Comparison of ENCODE assay signal across 10 cellular contexts in genomic region chr9:21381752-21382339, GRCh38. TPM values are rescaled to one million over a fixed set of nuclear protein-coding genes. Genes with fewer than 3 reads are reported as not detected.
DNase-seq lines count a peak whose midpoint lies in the region; ATAC-seq, FAIRE-seq and TF ChIP-seq lines count a peak whose summit lies in the region.
"Had no signal": no experiment of that assay in that cellular context is flagged by ENCODE, and none has a peak within 500 bp of the region (broad histone marks: within the 10 kb centered on the region; RNA-seq: fewer than 3 reads in every experiment).

No MANE protein-coding gene starts in this region.

- BruUV-seq in GM12878 (replicated peaks; lab: Mats Ljungman, UMichigan): no TSS peak

- DNase-seq in GM12892 (ENCODE audit: insufficient read length) (peak; percentile 18), GM12878 (ENCODE audit: low read depth, low spot score) (peak; percentile 94), spleen (no peak), neural progenitor cell (ENCODE audit: low spot score) (no peak)
- DNase-seq in stimulated activated CD4-positive, alpha-beta T cell treated with anti-CD3 and anti-CD28 coated beads, Interleukin-2, amount 100 ng/mL, for 24 hours: no peak
- no peak for DNase-seq in activated CD4-positive, alpha-beta T cell treated with anti-CD3 and anti-CD28 coated beads for 1 hour

- H3K27ac ChIP-seq in GM12878 (ENCODE audit: control insufficient read depth, insufficient read depth) (peak overlapping the region; percentile 69), spleen (peak overlapping the region in 1 of 8 donors; percentile 13), neural progenitor cell (no peak overlapping the region)

- CTCF ChIA-PET in GM12878 (lab: Yijun Ruan, JAX): interaction anchor here (0.6 to 7.2 kb wide), 8 partner anchors 12 to 187 kb away, joined by 3 to 111 read pairs (median 4); partner anchors contain the start of gene KLHL9

- H3K4me2 ChIP-seq in GM12878 (ENCODE audit: control insufficient read depth, insufficient read depth) (peak overlapping the region; percentile 79), neural progenitor cell (no peak overlapping the region)

- H3K36me3 Mint-ChIP-seq in neural progenitor cell: no peaks in the 10 kb centered on the region

- H3K4me3 Mint-ChIP-seq in neural progenitor cell: no peak overlapping the region

- no peaks in the 10 kb centered on the region for H3K27me3 Mint-ChIP-seq in neural progenitor cell (ENCODE audit: insufficient read depth, low read depth)

- H3K9ac ChIP-seq in GM12878 (ENCODE audit: control insufficient read depth, insufficient read depth, low read length) (peak overlapping the region; percentile 42), neural progenitor cell (no peak overlapping the region)

- FAIRE-seq in GM12892 (lab: Jason Lieb, UNC) (no peak), GM12878 (lab: Jason Lieb, UNC) (peak; percentile 84)
- FAIRE-seq: endothelial cell of umbilical vein had no signal

- peaks cover 22% of the 10 kb centered on the region for H3K4me1 ChIP-seq in GM12878 (ENCODE audit: control insufficient read depth, insufficient read depth, low read length)
- H3K4me1 ChIP-seq in spleen: peaks cover 0 to 35% (median 26%) of the 10 kb centered on the region in 6 donors
- no peaks in the 10 kb centered on the region for H3K4me1 ChIP-seq in neural progenitor cell

- H4K20me1 ChIP-seq in GM12878 (ENCODE audit: control insufficient read depth, insufficient read depth) (no peaks in the 10 kb centered on the region), neural progenitor cell (ENCODE audit: low read depth) (no peaks in the 10 kb centered on the region)

- no peaks in the 10 kb centered on the region for H3K36me3 ChIP-seq in GM12878 (ENCODE audit: control insufficient read depth in 2 of 2, insufficient read depth in 2 of 2, low read length in 1 of 2)
- no peaks in the 10 kb centered on the region for H3K36me3 ChIP-seq in spleen
- H3K36me3 ChIP-seq in neural progenitor cell: no peaks in the 10 kb centered on the region

- TF ChIP-seq EP300 in GM12878 (IDR thresholded peaks at IDR 0.05; ENCODE audit: borderline replicate concordance in 1 of 2, control insufficient read depth in 1 of 2, low read depth in 2 of 2, low read length in 2 of 2): peak; percentile 92 to 93

- no peaks in the 10 kb centered on the region for H3K9me3 Mint-ChIP-seq in neural progenitor cell

- ATAC-seq in GM21515 (IDR thresholded peaks at IDR 0.05; ENCODE audit: unreplicated experiment) (peak; percentile 99), HG03571 (IDR thresholded peaks at IDR 0.05; ENCODE audit: unreplicated experiment) (peak; percentile 97), GM12878 (peak; percentile 92)

- H2AFZ ChIP-seq in GM12878 (ENCODE audit: control insufficient read depth, low read depth, low read length): peak overlapping the region; percentile 73
- H2AFZ ChIP-seq in neural progenitor cell (replicated peaks): no peak overlapping the region

- in situ Hi-C loops in GM12878 (cut with MboI): no loop called here

- TF ChIP-seq CTCF in GM12878 (IDR thresholded peaks at IDR 0.05 in 2 of 3, conservative IDR thresholded peaks at IDR 0.05 in 1 of 3; ENCODE audit: control insufficient read depth in 2 of 3, extremely low read depth in 1 of 3, insufficient read depth in 1 of 3, low read depth in 3 of 3, low read length in 3 of 3): no peak
- TF ChIP-seq CTCF in spleen (IDR thresholded peaks at IDR 0.05 in 8 of 11, conservative IDR thresholded peaks at IDR 0.05 in 3 of 11): no peak
- no peak for TF ChIP-seq CTCF in neural progenitor cell (IDR thresholded peaks at IDR 0.05)

- TF ChIP-seq POLR2A in GM12892 (IDR thresholded peaks at IDR 0.05; ENCODE audit: low read depth, low read length): no peak
- no peak for TF ChIP-seq POLR2A in GM12878 (IDR thresholded peaks at IDR 0.05; ENCODE audit: low read depth, low read length)
- TF ChIP-seq POLR2A in spleen (IDR thresholded peaks at IDR 0.05): no peak

- 0% methylated on average over 3 of the region's 3 CpGs for WGBS in GM12878 (ENCODE audit: insufficient coverage, insufficient replicate concordance, low lambda C conversion rate, missing lambda C conversion rate)
- 28 to 44% (median 39%) methylated on average over 3 of the region's 3 CpGs for WGBS in spleen, 5 donors

- RAD21 ChIA-PET in GM12878 (lab: Charles Lee; ENCODE audit: unreplicated experiment): interaction anchor here (1.3 to 6.3 kb wide), 7 partner anchors 10 to 56 kb away, joined by 4 to 37 read pairs (median 19); partner anchors contain the start of gene KLHL9

- SMC1A ChIA-PET in GM12878 (lab: Charles Lee; ENCODE audit: uncharacterized antibody, unreplicated experiment): interaction anchor here (1.1 to 8.2 kb wide), 11 partner anchors 10 to 56 kb away, joined by 3 to 78 read pairs (median 18); partner anchors contain the start of gene KLHL9

- H3K27ac Mint-ChIP-seq in neural progenitor cell: no peak overlapping the region

- no peaks in the 10 kb centered on the region for H3K4me1 Mint-ChIP-seq in neural progenitor cell

- H3K27me3 ChIP-seq in GM12878 (replicated peaks in 1 of 2; ENCODE audit: control insufficient read depth in 2 of 2, insufficient read depth in 2 of 2, low read length in 1 of 2): no peaks in the 10 kb centered on the region
- H3K27me3 ChIP-seq in spleen (replicated peaks in 1 of 7): peaks cover 0 to 19% (median 0%) of the 10 kb centered on the region in 7 donors
- H3K27me3 ChIP-seq in neural progenitor cell: peaks cover 4% of the 10 kb centered on the region

- H3K9me3 ChIP-seq in GM12878 (replicated peaks; ENCODE audit: control insufficient read depth, insufficient read depth, low read length): no peaks in the 10 kb centered on the region; the same call in 2 of the 3 replicates
- H3K9me3 ChIP-seq in spleen: no peaks in the 10 kb centered on the region
- H3K9me3 ChIP-seq in neural progenitor cell (ENCODE audit: low read depth): no peaks in the 10 kb centered on the region

- H3K4me3 ChIP-seq in GM12878: peak overlapping the region; percentile 25; the same call in 1 of the 2 replicates
- H3K4me3 ChIP-seq in spleen: peak overlapping the region in 2 of 8 donors; percentile 4 to 32
- H3K4me3 ChIP-seq in neural progenitor cell: no peak overlapping the region

- TF ChIP-seq RAD21 in GM12878 (IDR thresholded peaks at IDR 0.05; ENCODE audit: insufficient read depth, low read depth, low read length): 0 out of 2 replicates have a peak, but pooled peaks have one; percentile 6

- no peaks in the 10 kb centered on the region for H3F3A ChIP-seq in neural progenitor cell (ENCODE audit: low read depth)

- intact Hi-C loops in GM12878 (cut with micrococcal nuclease; ENCODE audit: unreplicated experiment): loop anchor here (1.0 kb wide), 2 partner anchors 25 to 47 kb away; partner anchors contain the start of gene KLHL9
- intact Hi-C loops in spleen (cut with DNase I; ENCODE audit: low total_unique reads): no loop called here

- POLR2A ChIA-PET in GM12878 (lab: Charles Lee): interaction anchor here (0.6 to 2.2 kb wide), 3 partner anchors 43 to 173 kb away, joined by 4 to 12 read pairs (median 4); no protein-coding TSS in a partner anchor

- H3K79me2 ChIP-seq in GM12878 (ENCODE audit: control insufficient read depth, insufficient read depth, low read length) (no peaks in the 10 kb centered on the region), neural progenitor cell (ENCODE audit: low read depth) (no peaks in the 10 kb centered on the region)

RNA-seq across cellular contexts. Expression of gene IFNA2, which starts 3.4 kb away (rescaled TPM):
- 0.23 TPM for polyA plus RNA-seq in GM12892 (2012; ENCODE audit: missing spikeins)
- total RNA-seq in GM12878 (2013; cell fraction: nucleolus; rRNA removed): 5.9 and 6.9 TPM in 2 replicates
- 0.33 and 0.73 TPM in 2 replicates for total RNA-seq in GM12878 (2014; rRNA removed)
- total RNA-seq in GM12878 (2014; rRNA removed; fragmentation: Illumina TruSeq; extraction: Trizol): 0.31 and 0.46 TPM in 2 replicates
- 0.26 TPM in 1 of 2 replicates, not detected in the other for total RNA-seq in GM12878 (2021)
- not detected for polyA plus RNA-seq in GM12878 (2011; ENCODE audit: low read depth)
- 2.8 and 3.7 TPM in 2 replicates for polyA plus RNA-seq in GM12878 (2011; rRNA removed)
- polyA plus RNA-seq in GM12878 (2011; cell fraction: cytosol; rRNA removed): 1.2 and 2.1 TPM in 2 replicates
- 2.0 and 3.0 TPM in 2 replicates for polyA plus RNA-seq in GM12878 (2011; cell fraction: nucleus; rRNA removed)
- polyA plus RNA-seq in GM12878 (2012): 0.23 and 0.36 TPM in 2 replicates
- polyA plus RNA-seq in GM12878 (2014; fragmentation: Illumina TruSeq; extraction: Trizol): 0.43 and 1.1 TPM in 2 replicates
- polyA plus RNA-seq in GM12878 (2014; fragmentation: Nextera tagmentation; extraction: Ambion mirVana): 1 to 10 TPM; 1.3 to 1.8 TPM
- polyA plus RNA-seq in GM12878 (2014; rRNA removed): 0.06 and 0.59 TPM in 2 replicates
- not detected for polyA plus RNA-seq in GM12878 (2016; fragmentation: Nextera tagmentation; extraction: Ambion mirVana)
- 3.3 and 3.8 TPM in 2 replicates for polyA minus RNA-seq in GM12878 (2011; rRNA and poly(A)+ RNA removed)
- not detected in 2 replicates for polyA minus RNA-seq in GM12878 (2011; cell fraction: cytosol; rRNA and poly(A)+ RNA removed)
- 2.6 and 3.0 TPM in 2 replicates for polyA minus RNA-seq in GM12878 (2011; cell fraction: nucleus; rRNA and poly(A)+ RNA removed)
- under 1 TPM in 2 of 7 donors, not detected in 5; 0.86 to 0.88 TPM for total RNA-seq in spleen
- not detected for polyA plus RNA-seq in spleen
- not detected in 2 replicates for total RNA-seq in neural progenitor cell (ENCODE audit: low replicate concordance)
- total RNA-seq: endothelial cell of umbilical vein, LHCN-M2 had no signal
- polyA plus RNA-seq: endothelial cell of umbilical vein had no signal

RNA-seq across cellular contexts. Expression of gene IFNA13, which starts 14.0 kb away (rescaled TPM):
- polyA plus RNA-seq in GM12892 (2012; ENCODE audit: missing spikeins): not detected
- 4.9 and 6.9 TPM in 2 replicates for total RNA-seq in GM12878 (2013; cell fraction: nucleolus; rRNA removed)
- total RNA-seq in GM12878 (2014; rRNA removed) (not detected in 2 replicates), GM12878 (2014; rRNA removed; fragmentation: Illumina TruSeq; extraction: Trizol) (not detected in 2 replicates), GM12878 (2021) (not detected in 2 replicates), spleen (1 to 10 TPM in 1 of 7 donors, under 1 TPM in 3, not detected in 3; 0.25 to 1.7 (median 0.90) TPM), neural progenitor cell (ENCODE audit: low replicate concordance) (not detected in 2 replicates)
- polyA plus RNA-seq in GM12878 (2011; ENCODE audit: low read depth): not detected
- polyA plus RNA-seq in GM12878 (2011; rRNA removed) (0.06 TPM in 1 of 2 replicates, not detected in the other), GM12878 (2014; fragmentation: Illumina TruSeq; extraction: Trizol) (not detected in 2 replicates), GM12878 (2014; fragmentation: Nextera tagmentation; extraction: Ambion mirVana) (not detected), GM12878 (2014; rRNA removed) (not detected in 2 replicates), GM12878 (2016; fragmentation: Nextera tagmentation; extraction: Ambion mirVana) (not detected), spleen (under 1 TPM in 1 of 3 donors, not detected in 2; 0.17 TPM)
- polyA plus RNA-seq in GM12878 (2011; cell fraction: cytosol; rRNA removed): not detected in 2 replicates
- polyA plus RNA-seq in GM12878 (2011; cell fraction: nucleus; rRNA removed): 0.38 and 1.4 TPM in 2 replicates
- polyA plus RNA-seq in GM12878 (2012): not detected in 2 replicates
- 0.37 TPM in 1 of 2 replicates, not detected in the other for polyA minus RNA-seq in GM12878 (2011; rRNA and poly(A)+ RNA removed)
- polyA minus RNA-seq in GM12878 (2011; cell fraction: cytosol; rRNA and poly(A)+ RNA removed): not detected in 2 replicates
- polyA minus RNA-seq in GM12878 (2011; cell fraction: nucleus; rRNA and poly(A)+ RNA removed): 0.60 TPM in 1 of 2 replicates, not detected in the other
- total RNA-seq: endothelial cell of umbilical vein, LHCN-M2 had no signal
- polyA plus RNA-seq: endothelial cell of umbilical vein had no signal

RNA-seq across cellular contexts. Expression of gene IFNA8, which starts 27.1 kb away (rescaled TPM):
- polyA plus RNA-seq in GM12892 (2012; ENCODE audit: missing spikeins): not detected
- total RNA-seq in GM12878 (2013; cell fraction: nucleolus; rRNA removed): not detected in 2 replicates
- total RNA-seq in GM12878 (2014; rRNA removed) (not detected in 2 replicates), GM12878 (2014; rRNA removed; fragmentation: Illumina TruSeq; extraction: Trizol) (not detected in 2 replicates), GM12878 (2021) (not detected in 2 replicates), spleen (not detected), neural progenitor cell (ENCODE audit: low replicate concordance) (not detected in 2 replicates)
- not detected for polyA plus RNA-seq in GM12878 (2011; ENCODE audit: low read depth)
- polyA plus RNA-seq in GM12878 (2011; rRNA removed) (not detected in 2 replicates), GM12878 (2014; fragmentation: Illumina TruSeq; extraction: Trizol) (not detected in 2 replicates), GM12878 (2014; fragmentation: Nextera tagmentation; extraction: Ambion mirVana) (not detected), GM12878 (2014; rRNA removed) (not detected in 2 replicates), GM12878 (2016; fragmentation: Nextera tagmentation; extraction: Ambion mirVana) (not detected), spleen (not detected)
- not detected in 2 replicates for polyA plus RNA-seq in GM12878 (2011; cell fraction: cytosol; rRNA removed)
- not detected in 2 replicates for polyA plus RNA-seq in GM12878 (2011; cell fraction: nucleus; rRNA removed)
- polyA plus RNA-seq in GM12878 (2012): not detected in 2 replicates
- polyA minus RNA-seq in GM12878 (2011; rRNA and poly(A)+ RNA removed): not detected in 2 replicates
- polyA minus RNA-seq in GM12878 (2011; cell fraction: cytosol; rRNA and poly(A)+ RNA removed): not detected in 2 replicates
- not detected in 2 replicates for polyA minus RNA-seq in GM12878 (2011; cell fraction: nucleus; rRNA and poly(A)+ RNA removed)
- total RNA-seq: endothelial cell of umbilical vein, LHCN-M2 had no signal
- polyA plus RNA-seq: endothelial cell of umbilical vein had no signal

RNA-seq across cellular contexts. Expression of gene IFNA6, which starts 31.2 kb away (rescaled TPM):
- polyA plus RNA-seq in GM12892 (2012; ENCODE audit: missing spikeins): not detected
- total RNA-seq in GM12878 (2013; cell fraction: nucleolus; rRNA removed): 1.2 and 2.0 TPM in 2 replicates
- total RNA-seq in GM12878 (2014; rRNA removed): 0.22 TPM in 1 of 2 replicates, not detected in the other
- not detected in 2 replicates for total RNA-seq in GM12878 (2014; rRNA removed; fragmentation: Illumina TruSeq; extraction: Trizol)
- total RNA-seq in GM12878 (2021): not detected in 2 replicates
- not detected for polyA plus RNA-seq in GM12878 (2011; ENCODE audit: low read depth)
- polyA plus RNA-seq in GM12878 (2011; rRNA removed): 0.04 and 0.14 TPM in 2 replicates
- not detected in 2 replicates for polyA plus RNA-seq in GM12878 (2011; cell fraction: cytosol; rRNA removed)
- 0.25 and 0.39 TPM in 2 replicates for polyA plus RNA-seq in GM12878 (2011; cell fraction: nucleus; rRNA removed)
- polyA plus RNA-seq in GM12878 (2012): not detected in 2 replicates
- not detected in 2 replicates for polyA plus RNA-seq in GM12878 (2014; fragmentation: Illumina TruSeq; extraction: Trizol)
- not detected for polyA plus RNA-seq in GM12878 (2014; fragmentation: Nextera tagmentation; extraction: Ambion mirVana)
- polyA plus RNA-seq in GM12878 (2014; rRNA removed): not detected in 2 replicates
- polyA plus RNA-seq in GM12878 (2016; fragmentation: Nextera tagmentation; extraction: Ambion mirVana): not detected
- not detected in 2 replicates for polyA minus RNA-seq in GM12878 (2011; rRNA and poly(A)+ RNA removed)
- not detected in 2 replicates for polyA minus RNA-seq in GM12878 (2011; cell fraction: cytosol; rRNA and poly(A)+ RNA removed)
- 0.36 TPM in 1 of 2 replicates, not detected in the other for polyA minus RNA-seq in GM12878 (2011; cell fraction: nucleus; rRNA and poly(A)+ RNA removed)
- total RNA-seq in spleen: under 1 TPM in 1 of 7 donors, not detected in 6; 0.23 TPM
- not detected for polyA plus RNA-seq in spleen
- not detected in 2 replicates for total RNA-seq in neural progenitor cell (ENCODE audit: low replicate concordance)
- total RNA-seq: endothelial cell of umbilical vein, LHCN-M2 had no signal
- polyA plus RNA-seq: endothelial cell of umbilical vein had no signal

RNA-seq across cellular contexts. Expression of gene KLHL9, which starts 46.6 kb away (rescaled TPM):
- 11.7 TPM for polyA plus RNA-seq in GM12892 (2012; ENCODE audit: missing spikeins)
- total RNA-seq in GM12878 (2013; cell fraction: nucleolus; rRNA removed): 61.0 and 61.2 TPM in 2 replicates
- total RNA-seq in GM12878 (2014; rRNA removed) (17.7 and 20.2 TPM in 2 replicates), GM12878 (2014; rRNA removed; fragmentation: Illumina TruSeq; extraction: Trizol) (15.3 and 15.8 TPM in 2 replicates), GM12878 (2021) (17.2 and 17.7 TPM in 2 replicates), spleen (10 to 100 TPM; 21.5 to 32.7 (median 27.8) TPM), neural progenitor cell (ENCODE audit: low replicate concordance) (33.5 and 42.0 TPM in 2 replicates)
- polyA plus RNA-seq in GM12878 (2011; ENCODE audit: low read depth): 6.7 TPM
- polyA plus RNA-seq in GM12878 (2011; rRNA removed) (37.7 and 53.4 TPM in 2 replicates), GM12878 (2014; fragmentation: Illumina TruSeq; extraction: Trizol) (18.3 and 23.1 TPM in 2 replicates), GM12878 (2014; fragmentation: Nextera tagmentation; extraction: Ambion mirVana) (1 to 10 TPM; 3.8 to 5.8 TPM), GM12878 (2014; rRNA removed) (13.7 and 15.8 TPM in 2 replicates), GM12878 (2016; fragmentation: Nextera tagmentation; extraction: Ambion mirVana) (10 to 100 TPM; 17.5 to 18.6 TPM), spleen (10 to 100 TPM in 1 of 3 donors, 1 to 10 TPM in 2; 7.7 to 11.4 (median 8.3) TPM)
- polyA plus RNA-seq in GM12878 (2011; cell fraction: cytosol; rRNA removed): 14.3 and 14.9 TPM in 2 replicates
- 31.9 and 42.0 TPM in 2 replicates for polyA plus RNA-seq in GM12878 (2011; cell fraction: nucleus; rRNA removed)
- 8.9 and 14.1 TPM in 2 replicates for polyA plus RNA-seq in GM12878 (2012)
- polyA minus RNA-seq in GM12878 (2011; rRNA and poly(A)+ RNA removed): 34.8 and 44.0 TPM in 2 replicates
- 11.2 and 14.0 TPM in 2 replicates for polyA minus RNA-seq in GM12878 (2011; cell fraction: cytosol; rRNA and poly(A)+ RNA removed)
- polyA minus RNA-seq in GM12878 (2011; cell fraction: nucleus; rRNA and poly(A)+ RNA removed): 49.2 and 52.4 TPM in 2 replicates

Comparison
In these comparisons a context has a peak if more than half of its experiments do, and no peak if none do; other contexts are left out.
1. DNase-seq: peak in GM12892 (single experiment) and GM12878 (single experiment); none in stimulated activated CD4-positive, alpha-beta T cell treated with anti-CD3 and anti-CD28 coated beads, Interleukin-2, amount 100 ng/mL, for 24 hours (0 of 2), spleen (single experiment), neural progenitor cell (single experiment) and activated CD4-positive, alpha-beta T cell treated with anti-CD3 and anti-CD28 coated beads for 1 hour (single experiment).
2. Peak in every context shown above with its lines, with median percentiles within 50 percentile points of each other: ATAC-seq.